9 cellular contexts compared by ENCODE assay signal in the genomic region with DNA sequence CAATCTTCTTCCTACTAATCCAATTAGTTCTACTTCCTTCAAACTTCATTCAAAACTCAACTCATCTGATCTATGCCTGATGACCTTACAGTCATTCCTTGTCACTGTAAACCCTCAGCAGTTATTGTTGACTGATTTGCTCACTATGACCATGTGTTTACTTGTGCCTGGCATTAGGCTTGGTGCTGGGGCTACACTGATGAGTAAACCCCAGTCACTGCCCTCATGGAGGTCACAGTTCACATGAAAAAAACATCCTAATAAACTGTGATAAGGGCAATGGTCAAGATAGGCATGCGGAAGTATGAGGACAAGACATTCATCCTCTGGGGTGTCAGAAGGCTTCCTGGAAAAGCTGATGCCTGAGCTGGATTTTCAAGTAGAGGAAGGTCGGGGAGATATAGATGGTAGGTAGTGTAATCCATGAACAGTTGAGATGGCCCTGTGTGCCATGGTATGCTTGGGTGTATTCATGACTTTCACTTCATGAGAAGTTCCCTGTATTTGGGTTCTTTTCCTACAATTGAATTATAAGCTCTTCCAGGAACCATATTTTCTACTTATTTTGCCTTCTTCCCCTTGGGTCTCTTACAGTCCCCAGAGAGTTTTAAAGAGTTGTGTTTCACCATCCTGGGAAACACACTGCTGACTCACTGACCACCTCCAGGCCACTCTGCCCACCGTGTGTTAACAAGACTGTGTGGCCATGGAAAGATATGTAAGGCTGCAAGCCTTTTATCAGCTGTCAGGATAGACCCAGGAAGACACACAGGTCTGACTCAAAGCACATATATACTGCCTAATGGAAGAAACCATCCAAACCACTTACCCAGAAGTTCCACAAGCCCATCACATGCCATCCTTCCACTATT. TPM values are rescaled to one million over a fixed set of nuclear protein-coding genes. Genes with fewer than 3 reads are reported as not detected.
A peak's percentile ranks its signal among the peaks of the same experiment; 100 is the strongest.
DNase-seq lines count a peak whose midpoint lies in the region; ATAC-seq and TF ChIP-seq lines count a peak whose summit lies in the region.
"Had no signal": no experiment of that assay in that cellular context is flagged by ENCODE, and none has a peak within 500 bp of the region (broad histone marks: within the 10 kb centered on the region; RNA-seq: fewer than 3 reads in every experiment).

No MANE protein-coding gene starts in this region.

- peaks cover 2% of the 10 kb centered on the region for H3K36me3 Mint-ChIP-seq in endothelial cell (ENCODE audit: low read depth, unreplicated experiment)

- H3K4me2 ChIP-seq in PC-3 (ENCODE audit: low read length), result peak overlapping the region; percentile 12

- peak; percentile 88 for ATAC-seq in PC-3

- H3K36me3 ChIP-seq in PC-3 (ENCODE audit: low read depth, low read length), result no peaks in the 10 kb centered on the region

- peaks cover 2% of the 10 kb centered on the region for H3F3A ChIP-seq in PC-3 (ENCODE audit: low read length, unreplicated experiment)

- peaks cover 22% of the 10 kb centered on the region for H3K4me1 Mint-ChIP-seq in endothelial cell (ENCODE audit: unreplicated experiment)

- peaks cover 28% of the 10 kb centered on the region for H3K4me1 ChIP-seq in PC-3 (ENCODE audit: insufficient read depth, low read length)

- H3K79me2 ChIP-seq in PC-3 (ENCODE audit: low read length), result no peaks in the 10 kb centered on the region

- peaks cover 3% of the 10 kb centered on the region for H3K27me3 Mint-ChIP-seq in endothelial cell (ENCODE audit: unreplicated experiment)

- no peak overlapping the region for H3K4me3 ChIP-seq in PC-3 (ENCODE audit: low read length)

- no peak for TF ChIP-seq CTCF in PC-3 (conservative IDR thresholded peaks at IDR 0.05; ENCODE audit: low read depth, low read length)
- no peak for TF ChIP-seq CTCF in endothelial cell (IDR thresholded peaks at IDR 0.05; ENCODE audit: unreplicated experiment)

- H3K9ac ChIP-seq in PC-3 (ENCODE audit: low read length), result peak overlapping the region; percentile 12; the same call in 1 of the 2 replicates

- H3K9me2 ChIP-seq in PC-3 (replicated peaks; ENCODE audit: low read length), result no peaks in the 10 kb centered on the region

- peak overlapping the region; percentile 13 for H3K27ac Mint-ChIP-seq in endothelial cell (ENCODE audit: unreplicated experiment)

- H4K20me1 ChIP-seq in PC-3 (ENCODE audit: low read length), result no peaks in the 10 kb centered on the region

- CTCF ChIA-PET in PC-3 (lab: Charles Lee), result no interaction called here

- intact Hi-C loops in PC-3 (cut with micrococcal nuclease), result no loop called here

- H3K27me3 ChIP-seq in PC-3 (ENCODE audit: low read length), result no peaks in the 10 kb centered on the region

- H3K9me3 ChIP-seq in PC-3 (ENCODE audit: low read length), result no peaks in the 10 kb centered on the region

- POLR2A ChIA-PET in PC-3 (lab: Charles Lee; ENCODE audit: unreplicated experiment), result no interaction called here

- BruUV-seq in PC-3 (replicated peaks; lab: Mats Ljungman, UMichigan), result no TSS peak

- no peak overlapping the region for H3K4me3 Mint-ChIP-seq in endothelial cell (ENCODE audit: unreplicated experiment)

- no peaks in the 10 kb centered on the region for H3K9me3 Mint-ChIP-seq in endothelial cell (ENCODE audit: unreplicated experiment)

- no peak overlapping the region for H2AFZ ChIP-seq in PC-3 (ENCODE audit: low read length)

- peak overlapping the region; percentile 84 for H3K27ac ChIP-seq in PC-3 (ENCODE audit: low read length)

- DNase-seq in Daoy (ENCODE audit: low read depth) (peak; percentile 88), PC-3 (peak; percentile 78), endothelial cell (ENCODE audit: low spot score) (no peak), non-pigmented ciliary epithelial cell (ENCODE audit: low read depth) (peak; percentile 61), NCI-H2107 (lab: John Stamatoyannopoulos, UW) (no peak), midbrain (lab: John Stamatoyannopoulos, UW) (no peak), D341Med (ENCODE audit: low spot score) (no peak), SIG-M5 treated with dmso at 0.1 percent for 504 hours (lab: John Stamatoyannopoulos, UW; ENCODE audit: unreplicated experiment) (no peak)
- DNase-seq: activated naive CD4-positive, alpha-beta T cell had no signal

RNA-seq across cellular contexts. Expression of gene DUSP6, which starts 38.7 kb away (rescaled TPM):
- total RNA-seq in Daoy (2014; rRNA removed; shearing (Covaris generic)), result 72.9 and 94.7 TPM in 2 replicates
- total RNA-seq in PC-3 (2014; rRNA removed) (184 and 244 TPM in 2 replicates), endothelial cell (ENCODE audit: unreplicated experiment) (232 TPM)

Comparison
In these comparisons a context has a peak if more than half of its experiments do, and no peak if none do; other contexts are left out.
1. DNase-seq: peak in Daoy (single experiment), PC-3 (single experiment) and non-pigmented ciliary epithelial cell (single experiment); none in endothelial cell (single experiment), NCI-H2107 (single experiment), midbrain (single experiment), D341Med (single experiment) and SIG-M5 treated with dmso at 0.1 percent for 504 hours (single experiment).